ENCODE assay signal across 20 cellular contexts in the genomic region with DNA sequence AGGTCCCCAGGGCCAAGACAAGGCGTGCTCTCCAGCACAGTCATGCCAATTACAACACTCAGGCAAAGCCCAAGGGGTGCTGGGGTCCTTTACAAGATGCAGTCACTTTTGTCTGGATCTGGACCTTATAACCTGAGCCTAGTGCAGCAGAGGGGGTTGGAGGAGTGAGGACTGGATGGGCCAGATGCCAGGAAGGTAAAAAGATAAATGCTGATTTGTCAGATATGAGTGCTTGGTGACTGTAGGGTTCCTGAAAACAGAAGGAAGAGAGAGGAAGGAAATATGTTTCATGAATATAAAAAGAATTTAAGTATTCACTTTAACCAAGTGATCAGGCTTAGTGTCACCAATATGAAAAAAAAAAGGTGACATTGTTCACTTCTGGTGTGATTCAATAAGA. TPM values are rescaled to one million over a fixed set of nuclear protein-coding genes. Genes with fewer than 3 reads are reported as not detected.
DNase-seq lines count a peak whose midpoint lies in the region; ATAC-seq, FAIRE-seq and TF ChIP-seq lines count a peak whose summit lies in the region.
"Had no signal": no experiment of that assay in that cellular context is flagged by ENCODE, and none has a peak within 500 bp of the region (broad histone marks: within the 10 kb centered on the region; RNA-seq: fewer than 3 reads in every experiment).

No MANE protein-coding gene starts in this region.

- peaks cover 14% of the 10 kb centered on the region for H3K27me3 Mint-ChIP-seq in activated naive CD4-positive, alpha-beta T cell treated with anti-CD3 and anti-CD28 coated beads, Interleukin-2, amount 50 U/mL, for 24 hours
- peaks cover 18% of the 10 kb centered on the region for H3K27me3 Mint-ChIP-seq in activated naive CD4-positive, alpha-beta T cell treated with anti-CD3 and anti-CD28 coated beads for 36 hours (ENCODE audit: low read depth)
- peaks cover 0 to 4% (median 4%) of the 10 kb centered on the region in 3 donors for H3K27me3 Mint-ChIP-seq in immature natural killer cell (ENCODE audit: low read depth in 3 of 3)

- H4K8ac ChIP-seq in trophoblast cell (ENCODE audit: low read depth, low read length): no peak overlapping the region

- no peak overlapping the region for H3K14ac ChIP-seq in trophoblast cell (ENCODE audit: low read length)

- H3K27ac Mint-ChIP-seq in activated naive CD4-positive, alpha-beta T cell treated with anti-CD3 and anti-CD28 coated beads, Interleukin-2, amount 50 U/mL, for 24 hours: peak overlapping the region; percentile 14
- H3K27ac Mint-ChIP-seq in activated naive CD4-positive, alpha-beta T cell treated with anti-CD3 and anti-CD28 coated beads for 36 hours: no peak overlapping the region
- H3K27ac Mint-ChIP-seq in immature natural killer cell: no peak overlapping the region
- H3K27ac Mint-ChIP-seq: CD4-positive, CD25-positive, alpha-beta regulatory T cell; CD8-positive, alpha-beta memory T cell had no signal

- no peak for TF ChIP-seq RAD21 in K562 (CRISPR knock-in tag; conservative IDR thresholded peaks at IDR 0.05 in 1 of 2, IDR thresholded peaks at IDR 0.05 in 1 of 2)

- H3K23ac ChIP-seq in trophoblast cell (ENCODE audit: low read length): no peak overlapping the region

- no peaks in the 10 kb centered on the region for H3K36me3 Mint-ChIP-seq in activated naive CD4-positive, alpha-beta T cell treated with anti-CD3 and anti-CD28 coated beads, Interleukin-2, amount 50 U/mL, for 24 hours
- no peaks in the 10 kb centered on the region for H3K36me3 Mint-ChIP-seq in activated naive CD4-positive, alpha-beta T cell treated with anti-CD3 and anti-CD28 coated beads for 36 hours (ENCODE audit: low read depth)
- H3K36me3 Mint-ChIP-seq in immature natural killer cell: no peaks in the 10 kb centered on the region
- H3K36me3 Mint-ChIP-seq: CD4-positive, CD25-positive, alpha-beta regulatory T cell had no signal

- no peaks in the 10 kb centered on the region for H3K79me2 ChIP-seq in K562 (ENCODE audit: control insufficient read depth, insufficient read depth, low read length)
- H3K79me2 ChIP-seq in trophoblast cell (ENCODE audit: control insufficient read depth, insufficient read depth, low read length, poor library complexity): no peaks in the 10 kb centered on the region

- H3K9me3 Mint-ChIP-seq in activated naive CD4-positive, alpha-beta T cell treated with anti-CD3 and anti-CD28 coated beads, Interleukin-2, amount 50 U/mL, for 24 hours: no peaks in the 10 kb centered on the region
- no peaks in the 10 kb centered on the region for H3K9me3 Mint-ChIP-seq in activated naive CD4-positive, alpha-beta T cell treated with anti-CD3 and anti-CD28 coated beads for 36 hours
- H3K9me3 Mint-ChIP-seq in immature natural killer cell: peaks cover 0 to 2% (median 0%) of the 10 kb centered on the region in 6 donors
- H3K9me3 Mint-ChIP-seq: CD4-positive, CD25-positive, alpha-beta regulatory T cell had no signal

- no peak overlapping the region for H3K4ac ChIP-seq in trophoblast cell (ENCODE audit: low read depth, low read length)

- ATAC-seq in K562: no peak
- ATAC-seq: GM12878 had no signal

- no peak for DNase-seq in activated naive CD4-positive, alpha-beta T cell treated with anti-CD3 and anti-CD28 coated beads for 36 hours
- DNase-seq in NCI-H2029 treated with DMSO at 0.1 percent for 48 hours (lab: John Stamatoyannopoulos, UW) (peak; percentile 35), K562 (ENCODE audit: extremely low read depth in 1 of 4, low spot score in 3 of 4) (no peak), trophoblast cell (peak in 1 of 2 donors; percentile 58), amygdala (lab: John Stamatoyannopoulos, UW) (no peak), immature natural killer cell (no peak), sigmoid colon (no peak)
- DNase-seq: ACHN; BE2C; C1 segment of cervical spinal cord; Caco-2; CD4-positive, CD25-positive, alpha-beta regulatory T cell; CD8-positive, alpha-beta memory T cell; IMR-90; KBM-7 had no signal

- H2AFZ ChIP-seq in K562 (ENCODE audit: low read depth, low read length) (no peak overlapping the region), trophoblast cell (ENCODE audit: insufficient read depth, low read length, poor library complexity) (no peak overlapping the region)

- WGBS in K562 (ENCODE audit: insufficient coverage, low coverage, missing lambda C conversion rate): 0% methylated on average over 1 of the region's 1 CpG
- no CpG with 5 or more reads among the region's 1 CpG for WGBS in trophoblast cell (ENCODE audit: extremely low coverage, insufficient coverage, insufficient read length)
- WGBS in sigmoid colon, 2 donors: 77 to 83% methylated on average over 1 of the region's 1 CpG

- H3K4me1 Mint-ChIP-seq in activated naive CD4-positive, alpha-beta T cell treated with anti-CD3 and anti-CD28 coated beads, Interleukin-2, amount 50 U/mL, for 24 hours: no peaks in the 10 kb centered on the region
- no peaks in the 10 kb centered on the region for H3K4me1 Mint-ChIP-seq in activated naive CD4-positive, alpha-beta T cell treated with anti-CD3 and anti-CD28 coated beads for 36 hours (ENCODE audit: low read depth)
- H3K4me1 Mint-ChIP-seq in immature natural killer cell: no peaks in the 10 kb centered on the region
- H3K4me1 Mint-ChIP-seq: CD4-positive, CD25-positive, alpha-beta regulatory T cell; CD8-positive, alpha-beta memory T cell had no signal

- CTCF ChIA-PET in activated naive CD4-positive, alpha-beta T cell treated with anti-CD3 and anti-CD28 coated beads for 36 hours (lab: Charles Lee): no interaction called here
- CTCF ChIA-PET in K562 (lab: Yijun Ruan, JAX; ENCODE audit: low intra/inter-chr PET ratio): no interaction called here

- H3K4me1 ChIP-seq in K562 (replicated peaks in 1 of 2; ENCODE audit: control insufficient read depth in 2 of 2, insufficient read depth in 2 of 2, low read length in 2 of 2): peaks cover 0 to 2% of the 10 kb centered on the region in 2 experiments; a peak in 4 of 5 replicates
- peaks cover 2% of the 10 kb centered on the region in 2 experiments for H3K4me1 ChIP-seq in trophoblast cell (ENCODE audit: control insufficient read depth in 1 of 2, insufficient read depth in 2 of 2, low read length in 2 of 2)
- no peaks in the 10 kb centered on the region for H3K4me1 ChIP-seq in sigmoid colon
- H3K4me1 ChIP-seq: BE2C, Caco-2 had no signal

- FAIRE-seq in K562 (lab: Jason Lieb, UNC): no peak
- FAIRE-seq: D721Med, GM12878, HTR-8/SVneo had no signal

- no peak overlapping the region for H3K4me3 ChIP-seq in K562
- no peak overlapping the region for H3K4me3 ChIP-seq in trophoblast cell (ENCODE audit: low read depth, low read length)
- H3K4me3 ChIP-seq in sigmoid colon: no peak overlapping the region
- H3K4me3 ChIP-seq: GM12878, HAP-1 had no signal

- H4K20me1 ChIP-seq in K562 (replicated peaks; ENCODE audit: control insufficient read depth, insufficient read depth, low read length): no peaks in the 10 kb centered on the region

- H3K9me3 ChIP-seq in K562 (replicated peaks; ENCODE audit: control insufficient read depth, insufficient read depth, low read depth, low read length) (no peaks in the 10 kb centered on the region), trophoblast cell (ENCODE audit: insufficient read depth, low read depth, low read length) (no peaks in the 10 kb centered on the region), sigmoid colon (no peaks in the 10 kb centered on the region)
- H3K9me3 ChIP-seq: BE2C, Caco-2, HAP-1 had no signal

- H3K36me3 ChIP-seq in K562 (ENCODE audit: control insufficient read depth, insufficient read depth, low read length): no peaks in the 10 kb centered on the region
- no peaks in the 10 kb centered on the region for H3K36me3 ChIP-seq in trophoblast cell (ENCODE audit: control insufficient read depth in 1 of 2, insufficient read depth in 2 of 2, low read length in 2 of 2)
- H3K36me3 ChIP-seq in sigmoid colon: no peaks in the 10 kb centered on the region
- H3K36me3 ChIP-seq: BE2C, HAP-1 had no signal

- no peak for TF ChIP-seq POLR2A in K562 (conservative IDR thresholded peaks at IDR 0.05)
- TF ChIP-seq POLR2A in sigmoid colon (IDR thresholded peaks at IDR 0.05): no peak

- TF ChIP-seq CTCF in K562 (IDR thresholded peaks at IDR 0.05 in 2 of 3, conservative IDR thresholded peaks at IDR 0.05 in 1 of 3; ENCODE audit: insufficient read depth in 2 of 3, low read depth in 1 of 3, low read length in 3 of 3) (no peak), sigmoid colon (IDR thresholded peaks at IDR 0.05) (no peak)

- BruUV-seq in K562 (replicated peaks; lab: Mats Ljungman, UMichigan): no TSS peak

- peaks cover 2% of the 10 kb centered on the region for H3K79me1 ChIP-seq in trophoblast cell (ENCODE audit: low read length)

- H3K27ac ChIP-seq in K562 (ENCODE audit: extremely low read depth, low read depth, low read length) (no peak overlapping the region), trophoblast cell (ENCODE audit: low read depth, low read length) (no peak overlapping the region), sigmoid colon (no peak overlapping the region)

- intact Hi-C loops in activated naive CD4-positive, alpha-beta T cell treated with anti-CD3 and anti-CD28 coated beads for 36 hours (cut with micrococcal nuclease): no loop called here
- intact Hi-C loops in K562 (cut with micrococcal nuclease): no loop called here
- intact Hi-C loops in sigmoid colon (cut with DNase I): no loop called here

- H3K4me2 ChIP-seq in K562 (ENCODE audit: insufficient read depth, low read length): no peak overlapping the region
- peak overlapping the region; percentile 27 for H3K4me2 ChIP-seq in trophoblast cell (ENCODE audit: low read length)

- H4K12ac ChIP-seq in trophoblast cell (ENCODE audit: low read depth, low read length): no peak overlapping the region

- H2AK5ac ChIP-seq in trophoblast cell (ENCODE audit: low read length): no peak overlapping the region

- in situ Hi-C loops in K562 (cut with MboI): no loop called here

- no peak overlapping the region for H2BK5ac ChIP-seq in trophoblast cell (ENCODE audit: low read depth, low read length, poor library complexity)

- no peak for TF ChIP-seq EP300 in K562 (IDR thresholded peaks at IDR 0.05; ENCODE audit: low read length)
- TF ChIP-seq EP300 in sigmoid colon (IDR thresholded peaks at IDR 0.05): no peak

- no peaks in the 10 kb centered on the region for H3K9me1 ChIP-seq in K562 (ENCODE audit: control insufficient read depth, insufficient read depth, low read length)

- no peak overlapping the region for H4K91ac ChIP-seq in trophoblast cell (ENCODE audit: low read depth, low read length)

- no peak overlapping the region for H2BK12ac ChIP-seq in trophoblast cell (ENCODE audit: low read length)

- POLR2A ChIA-PET in K562 (lab: Yijun Ruan, JAX): no interaction called here

- H3K27me3 ChIP-seq in K562 (ENCODE audit: control insufficient read depth in 2 of 2, insufficient read depth in 2 of 2, low read length in 2 of 2): peaks cover 9 to 18% of the 10 kb centered on the region in 2 experiments
- H3K27me3 ChIP-seq in trophoblast cell (ENCODE audit: insufficient read depth, low read length): no peaks in the 10 kb centered on the region
- no peaks in the 10 kb centered on the region for H3K27me3 ChIP-seq in sigmoid colon
- H3K27me3 ChIP-seq: BE2C had no signal

- no peak overlapping the region for H3K18ac ChIP-seq in trophoblast cell (ENCODE audit: low read length)

- H3K4me3 Mint-ChIP-seq in activated naive CD4-positive, alpha-beta T cell treated with anti-CD3 and anti-CD28 coated beads, Interleukin-2, amount 50 U/mL, for 24 hours: no peak overlapping the region
- H3K4me3 Mint-ChIP-seq in activated naive CD4-positive, alpha-beta T cell treated with anti-CD3 and anti-CD28 coated beads for 36 hours: no peak overlapping the region
- no peak overlapping the region for H3K4me3 Mint-ChIP-seq in immature natural killer cell
- H3K4me3 Mint-ChIP-seq: CD4-positive, CD25-positive, alpha-beta regulatory T cell; CD8-positive, alpha-beta memory T cell had no signal

- H3K9ac ChIP-seq in K562 (ENCODE audit: insufficient read depth in 1 of 2, low read depth in 2 of 2, low read length in 2 of 2) (no peak overlapping the region), trophoblast cell (ENCODE audit: low read length) (no peak overlapping the region)

- no peak overlapping the region for H2BK120ac ChIP-seq in trophoblast cell (ENCODE audit: insufficient read depth, low read length, poor library complexity)

RNA-seq across cellular contexts. Expression of gene TFAP2A, which starts 43.4 kb away (rescaled TPM):
- total RNA-seq in activated naive CD4-positive, alpha-beta T cell treated with anti-CD3 and anti-CD28 coated beads for 36 hours: under 1 TPM in 1 of 2 experiments, not detected in 1; 0.30 TPM
- total RNA-seq in K562 (2011; cell fraction: chromatin; rRNA removed; ENCODE audit: low replicate concordance): 0.51 and 0.55 TPM in 2 replicates
- total RNA-seq in K562 (2011; cell fraction: nucleolus; rRNA removed): 0.33 TPM in 1 of 2 replicates, not detected in the other
- 0.29 and 0.61 TPM in 2 replicates for total RNA-seq in K562 (2011; cell fraction: nucleoplasm; rRNA removed)
- 0.33 TPM in 1 of 2 replicates, not detected in the other for total RNA-seq in K562 (2014; rRNA removed)
- 0.18 TPM in 1 of 2 replicates, not detected in the other for total RNA-seq in K562 (2014; rRNA removed; fragmentation: Illumina TruSeq; extraction: Trizol)
- total RNA-seq in K562 (2015; rRNA removed; fragmentation: Illumina TruSeq; extraction: Trizol): 0.11 and 0.22 TPM in 2 replicates
- total RNA-seq in K562 (2021): 0.40 and 0.53 TPM in 2 replicates
- polyA plus RNA-seq in K562 (2011; rRNA removed): 0.15 and 0.17 TPM in 2 replicates
- 0.19 and 0.22 TPM in 2 replicates for polyA plus RNA-seq in K562 (2011; cell fraction: cytosol; rRNA removed)
- polyA plus RNA-seq in K562 (2011; cell fraction: nucleus; rRNA removed): 0.24 and 0.46 TPM in 2 replicates
- polyA plus RNA-seq in K562 (2012): 0.29 and 0.42 TPM in 2 replicates
- polyA plus RNA-seq in K562 (2014; fragmentation: Illumina TruSeq; extraction: Trizol): 0.37 and 0.54 TPM in 2 replicates
- polyA plus RNA-seq in K562 (2014; fragmentation: Nextera tagmentation; extraction: Ambion mirVana): under 1 TPM; 0.14 to 0.20 TPM
- 0.15 and 0.36 TPM in 2 replicates for polyA plus RNA-seq in K562 (2014; rRNA removed)
- 0.12 and 0.28 TPM in 2 replicates for polyA minus RNA-seq in K562 (2011; rRNA and poly(A)+ RNA removed)
- polyA minus RNA-seq in K562 (2011; cell fraction: cytosol; rRNA and poly(A)+ RNA removed): 1.0 and 3.5 TPM in 2 replicates
- 0.40 and 0.56 TPM in 2 replicates for polyA minus RNA-seq in K562 (2011; cell fraction: nucleus; rRNA and poly(A)+ RNA removed)
- polyA plus RNA-seq in trophoblast cell (2013): 329 and 338 TPM in 2 replicates
- not detected for polyA plus RNA-seq in immature natural killer cell
- total RNA-seq in sigmoid colon: under 1 TPM; 0.16 to 0.36 (median 0.27) TPM
- under 1 TPM in 1 of 3 donors, not detected in 2; 0.13 TPM for polyA plus RNA-seq in sigmoid colon
- total RNA-seq: CD4-positive, CD25-positive, alpha-beta regulatory T cell; CD8-positive, alpha-beta memory T cell had no signal
- polyA plus RNA-seq: CD4-positive, CD25-positive, alpha-beta regulatory T cell; CD8-positive, alpha-beta memory T cell had no signal
